In genomic region chr1:54499097-54500029, GRCh38 we compare ENCODE assay signal across 8 cellular contexts. TPM values are rescaled to one million over a fixed set of nuclear protein-coding genes. Genes with fewer than 3 reads are reported as not detected.
DNase-seq lines count a peak whose midpoint lies in the region; ATAC-seq, FAIRE-seq and TF ChIP-seq lines count a peak whose summit lies in the region.

No MANE protein-coding gene starts in this region.

- peak; percentile 86 for ATAC-seq in HepG2
- no peak for ATAC-seq in HG03159 (IDR thresholded peaks at IDR 0.05; ENCODE audit: unreplicated experiment)

- intact Hi-C loops in HepG2 (cut with micrococcal nuclease; ENCODE audit: unreplicated experiment), result loop anchor here (5.0 to 10.0 kb wide), 2 partner anchors 45 to 163 kb away; partner anchors contain the start of gene ACOT11

- POLR2A ChIA-PET in AG04449 (lab: Yijun Ruan, JAX) (interaction anchor here (1.0 kb wide), 1 partner anchor 10 kb away, joined by 4 read pairs; no protein-coding TSS in a partner anchor), RWPE1 (lab: Yijun Ruan, JAX; ENCODE audit: low non-redundant PET) (no interaction called here), HepG2 (lab: Yijun Ruan, JAX) (no interaction called here)

- H3K79me2 ChIP-seq in HepG2 (ENCODE audit: insufficient read depth, low read length), result no peaks in the 10 kb centered on the region

- no peak for FAIRE-seq in HepG2 (lab: Jason Lieb, UNC)

- no peak for DNase-seq in AG04449 (ENCODE audit: low read depth, low spot score)
- no peak for DNase-seq in GM12864 (ENCODE audit: low read depth)
- DNase-seq in RWPE1 (ENCODE audit: low spot score), result peak; percentile 53
- no peak for DNase-seq in coronary artery (ENCODE audit: low spot score)
- no peak for DNase-seq in HepG2 (ENCODE audit: low spot score)
- DNase-seq in cortex of kidney (lab: John Stamatoyannopoulos, UW), result no peak

- H3K27ac ChIP-seq in RWPE1 (no peak overlapping the region), coronary artery (no peak overlapping the region), HepG2 (ENCODE audit: extremely low read length, insufficient read depth, low read length) (no peak overlapping the region), thymus (ENCODE audit: low read depth) (no peak overlapping the region)

- no peak overlapping the region for H2AFZ ChIP-seq in HepG2 (ENCODE audit: low read length)

- no peaks in the 10 kb centered on the region for H4K20me1 ChIP-seq in HepG2 (ENCODE audit: insufficient read depth, low read length)

- H3K27me3 ChIP-seq in HepG2 (ENCODE audit: control insufficient read depth in 1 of 2, insufficient read depth in 2 of 2, low read length in 2 of 2), result peaks cover 3 to 36% of the 10 kb centered on the region in 2 experiments; a peak in 4 of 5 replicates
- H3K27me3 ChIP-seq in thymus (ENCODE audit: control insufficient read depth, insufficient read depth), result no peaks in the 10 kb centered on the region

- TF ChIP-seq POLR2A in HepG2 (IDR thresholded peaks at IDR 0.05; ENCODE audit: insufficient read depth in 1 of 2, low read depth in 2 of 2, low read length in 2 of 2), result no peak

- BruUV-seq in HepG2 (replicated peaks; lab: Mats Ljungman, UMichigan), result no TSS peak

- TF ChIP-seq RAD21 in HepG2 (CRISPR knock-in tag; IDR thresholded peaks at IDR 0.05), result no peak

- WGBS in HepG2 (ENCODE audit: low lambda C conversion rate), result 0% methylated on average over 9 of the region's 57 CpGs
- 6% methylated on average over 57 of the region's 57 CpGs for WGBS in thymus

- peaks cover 23% of the 10 kb centered on the region for H3K4me1 ChIP-seq in HepG2 (ENCODE audit: insufficient read depth, low read length)
- H3K4me1 ChIP-seq in thymus (ENCODE audit: control insufficient read depth, insufficient read depth, low read length), result peaks cover 3% of the 10 kb centered on the region

- TF ChIP-seq EP300 in HepG2 (IDR thresholded peaks at IDR 0.05; ENCODE audit: low read depth in 2 of 2, low read length in 2 of 2) (no peak), HepG2 (CRISPR knock-in tag; IDR thresholded peaks at IDR 0.05; ENCODE audit: borderline replicate concordance) (no peak)

- peak; percentile 54 for TF ChIP-seq CTCF in AG04449 (IDR thresholded peaks at IDR 0.05; ENCODE audit: insufficient read depth, low read length, missing control alignments)
- peak; percentile 24 for TF ChIP-seq CTCF in GM12864 (IDR thresholded peaks at IDR 0.05; ENCODE audit: low read depth, low read length, missing control alignments)
- peak; percentile 51 for TF ChIP-seq CTCF in RWPE1 (conservative IDR thresholded peaks at IDR 0.05; ENCODE audit: low read depth)
- peak; percentile 14 for TF ChIP-seq CTCF in coronary artery (IDR thresholded peaks at IDR 0.05)
- TF ChIP-seq CTCF in HepG2 (CRISPR knock-in tag; IDR thresholded peaks at IDR 0.05), result peak; percentile 53

- peak overlapping the region; percentile 42 for H3K4me3 ChIP-seq in AG04449 (ENCODE audit: low read depth, low read length)
- H3K4me3 ChIP-seq in GM12864 (ENCODE audit: low read depth, low read length), result no peak overlapping the region
- peak overlapping the region; percentile 70 for H3K4me3 ChIP-seq in coronary artery
- peak overlapping the region; percentile 28 to 68 (median 38); a peak in 5 of 6 replicates for H3K4me3 ChIP-seq in HepG2 (replicated peaks in 1 of 3; ENCODE audit: insufficient read depth in 1 of 3, low read depth in 2 of 3, low read length in 3 of 3)
- peak overlapping the region; percentile 44 for H3K4me3 ChIP-seq in thymus (ENCODE audit: low read length)

- H3K9me3 ChIP-seq in HepG2 (ENCODE audit: low read length) (no peaks in the 10 kb centered on the region), thymus (ENCODE audit: control insufficient read depth) (no peaks in the 10 kb centered on the region)

- H3K36me3 ChIP-seq in HepG2 (replicated peaks in 1 of 2; ENCODE audit: control insufficient read depth in 1 of 2, insufficient read depth in 2 of 2, low read length in 2 of 2) (no peaks in the 10 kb centered on the region), thymus (ENCODE audit: control insufficient read depth, insufficient read depth) (no peaks in the 10 kb centered on the region)

- H3K4me2 ChIP-seq in HepG2 (ENCODE audit: low read depth, low read length), result peak overlapping the region; percentile 77

- in situ Hi-C loops in HepG2 (cut with HindIII; ENCODE audit: extremely low pct_ligation_motif_present, low pct_unique_long_range_greater_than_20kb), result no loop called here

- CTCF ChIA-PET in AG04449 (lab: Yijun Ruan, JAX), result interaction anchor here (0.6 to 3.2 kb wide), 16 partner anchors 9 to 429 kb away, joined by 3 to 34 read pairs (median 4); no protein-coding TSS in a partner anchor
- CTCF ChIA-PET in RWPE1 (lab: Yijun Ruan, JAX), result interaction anchor here (0.6 to 1.2 kb wide), 11 partner anchors 11 to 639 kb away, joined by 3 to 7 read pairs (median 4); no protein-coding TSS in a partner anchor
- CTCF ChIA-PET in HepG2 (lab: Yijun Ruan, JAX; ENCODE audit: low intra/inter-chr PET ratio, low total read pairs), result no interaction called here

- no peak overlapping the region for H3K9ac ChIP-seq in HepG2 (ENCODE audit: insufficient read depth, low read depth, low read length)

TF ChIP-seq in HepG2, 621 proteins besides CTCF, POLR2A, EP300 and RAD21 (continues in another document):
- TF ChIP-seq SNRNP70 (IDR thresholded peaks at IDR 0.05; ENCODE audit: low read depth, low read length), result no peak
- peak; percentile 21; the same call in 1 of the 2 replicates for TF ChIP-seq TBX2 (CRISPR knock-in tag; IDR thresholded peaks at IDR 0.05; ENCODE audit: borderline replicate concordance)
- 0 out of 2 replicates have a peak, but pooled peaks have one; percentile 18 for TF ChIP-seq KDM2A (CRISPR knock-in tag; IDR thresholded peaks at IDR 0.05; ENCODE audit: borderline replicate concordance, low read depth)
- peak; percentile 41 for TF ChIP-seq STAG1 (CRISPR knock-in tag; IDR thresholded peaks at IDR 0.05)
- no peak for TF ChIP-seq ATF7 (IDR thresholded peaks at IDR 0.05)
- TF ChIP-seq ATF7 (CRISPR knock-in tag; IDR thresholded peaks at IDR 0.05), result no peak
- 0 out of 2 replicates have a peak, but pooled peaks have one; percentile 38 for TF ChIP-seq HNRNPL (IDR thresholded peaks at IDR 0.05; ENCODE audit: low read depth, low read length)
- TF ChIP-seq ZNF879 (CRISPR knock-in tag; IDR thresholded peaks at IDR 0.05), result no peak
- TF ChIP-seq ESRRA (CRISPR knock-in tag; IDR thresholded peaks at IDR 0.05; ENCODE audit: low read depth), result no peak
- TF ChIP-seq EHMT2 (IDR thresholded peaks at IDR 0.05; ENCODE audit: borderline replicate concordance, low read depth, low read length), result no peak
- TF ChIP-seq ZNF205 (CRISPR knock-in tag; IDR thresholded peaks at IDR 0.05), result 0 out of 2 replicates have a peak, but pooled peaks have one; percentile 23
- TF ChIP-seq GABPB1 (CRISPR knock-in tag; IDR thresholded peaks at IDR 0.05), result peak; percentile 43; the same call in 1 of the 2 replicates
- TF ChIP-seq MIXL1 (CRISPR knock-in tag; IDR thresholded peaks at IDR 0.05), result 0 out of 2 replicates have a peak, but pooled peaks have one; percentile 15

RNA-seq across cellular contexts. Expression of gene ACOT11, which starts 48.7 kb away (rescaled TPM):
- total RNA-seq in HepG2 (2016; rRNA removed; fragmentation: Illumina TruSeq; extraction: Trizol), result 3.0 and 3.3 TPM in 2 replicates
- 0.79 and 1.0 TPM in 2 replicates for total RNA-seq in HepG2 (2016; cell fraction: cytosol; rRNA removed; fragmentation: Illumina TruSeq; extraction: Trizol; ENCODE audit: low read depth)
- 2.1 and 2.6 TPM in 2 replicates for total RNA-seq in HepG2 (2016; cell fraction: insoluble cytoplasmic fraction; rRNA removed; fragmentation: Illumina TruSeq; extraction: Trizol)
- 2.2 TPM in 2 replicates for total RNA-seq in HepG2 (2016; cell fraction: membrane; rRNA removed; fragmentation: Illumina TruSeq; extraction: Trizol)
- total RNA-seq in HepG2 (2016; cell fraction: nucleus; rRNA removed; fragmentation: Illumina TruSeq; extraction: Trizol), result 1.8 and 2.5 TPM in 2 replicates
- 2.6 and 2.8 TPM in 2 replicates for polyA plus RNA-seq in HepG2 (2011; rRNA removed)
- 0.88 and 1.6 TPM in 2 replicates for polyA plus RNA-seq in HepG2 (2011; cell fraction: cytosol; rRNA removed)
- 6.8 and 12.7 TPM in 2 replicates for polyA plus RNA-seq in HepG2 (2011; cell fraction: nucleus; rRNA removed)
- polyA plus RNA-seq in HepG2 (2012), result 1.4 and 2.1 TPM in 2 replicates
- 0.62 and 0.68 TPM in 2 replicates for polyA plus RNA-seq in HepG2 (2016; cell fraction: cytosol; fragmentation: Illumina TruSeq; extraction: Trizol; ENCODE audit: low read depth)
- 1.9 and 3.1 TPM in 2 replicates for polyA plus RNA-seq in HepG2 (2016; cell fraction: insoluble cytoplasmic fraction; fragmentation: Illumina TruSeq; extraction: Trizol; ENCODE audit: low read depth)
- 1.3 and 1.4 TPM in 2 replicates for polyA plus RNA-seq in HepG2 (2016; cell fraction: membrane; fragmentation: Illumina TruSeq; extraction: Trizol; ENCODE audit: low read depth)
- 4.8 and 6.2 TPM in 2 replicates for polyA plus RNA-seq in HepG2 (2016; cell fraction: nucleus; fragmentation: Illumina TruSeq; extraction: Trizol; ENCODE audit: insufficient read depth, low read depth)
- 7.7 and 8.7 TPM in 2 replicates for polyA minus RNA-seq in HepG2 (2011; rRNA and poly(A)+ RNA removed; ENCODE audit: low replicate concordance)
- 1.4 and 2.3 TPM in 2 replicates for polyA minus RNA-seq in HepG2 (2011; cell fraction: cytosol; rRNA and poly(A)+ RNA removed)
- polyA minus RNA-seq in HepG2 (2011; cell fraction: nucleus; rRNA and poly(A)+ RNA removed), result 3.1 and 5.0 TPM in 2 replicates
- polyA plus RNA-seq in thymus, result 1.2 TPM
